ENCODE assay signal across 1 cellular context in the genomic region with DNA sequence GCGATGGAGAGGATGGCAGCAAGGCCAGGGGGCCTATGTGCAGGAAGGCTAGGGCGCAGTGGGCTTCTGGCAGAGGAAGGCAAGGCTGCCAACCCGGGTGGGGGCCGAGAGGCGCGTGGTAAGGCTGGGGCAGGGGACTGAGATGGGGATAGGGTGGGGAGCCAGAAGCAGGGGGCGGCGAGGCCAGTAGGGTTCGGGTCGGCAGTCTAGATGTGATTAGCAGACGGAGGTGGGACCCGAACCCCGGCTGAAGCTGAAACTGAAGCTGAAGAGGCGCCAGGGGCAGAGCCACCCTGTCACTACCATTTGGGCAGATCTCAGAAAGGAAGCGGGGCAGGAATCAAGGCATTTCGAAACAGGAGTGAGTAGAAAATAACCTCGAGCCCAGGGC.
TF ChIP-seq lines count a peak whose summit lies in the region.

No MANE protein-coding gene starts in this region.

TF ChIP-seq in GM23338, 12 proteins besides CTCF, POLR2A, EP300 and RAD21 (continued from another document):
- TF ChIP-seq, protein P1, sequence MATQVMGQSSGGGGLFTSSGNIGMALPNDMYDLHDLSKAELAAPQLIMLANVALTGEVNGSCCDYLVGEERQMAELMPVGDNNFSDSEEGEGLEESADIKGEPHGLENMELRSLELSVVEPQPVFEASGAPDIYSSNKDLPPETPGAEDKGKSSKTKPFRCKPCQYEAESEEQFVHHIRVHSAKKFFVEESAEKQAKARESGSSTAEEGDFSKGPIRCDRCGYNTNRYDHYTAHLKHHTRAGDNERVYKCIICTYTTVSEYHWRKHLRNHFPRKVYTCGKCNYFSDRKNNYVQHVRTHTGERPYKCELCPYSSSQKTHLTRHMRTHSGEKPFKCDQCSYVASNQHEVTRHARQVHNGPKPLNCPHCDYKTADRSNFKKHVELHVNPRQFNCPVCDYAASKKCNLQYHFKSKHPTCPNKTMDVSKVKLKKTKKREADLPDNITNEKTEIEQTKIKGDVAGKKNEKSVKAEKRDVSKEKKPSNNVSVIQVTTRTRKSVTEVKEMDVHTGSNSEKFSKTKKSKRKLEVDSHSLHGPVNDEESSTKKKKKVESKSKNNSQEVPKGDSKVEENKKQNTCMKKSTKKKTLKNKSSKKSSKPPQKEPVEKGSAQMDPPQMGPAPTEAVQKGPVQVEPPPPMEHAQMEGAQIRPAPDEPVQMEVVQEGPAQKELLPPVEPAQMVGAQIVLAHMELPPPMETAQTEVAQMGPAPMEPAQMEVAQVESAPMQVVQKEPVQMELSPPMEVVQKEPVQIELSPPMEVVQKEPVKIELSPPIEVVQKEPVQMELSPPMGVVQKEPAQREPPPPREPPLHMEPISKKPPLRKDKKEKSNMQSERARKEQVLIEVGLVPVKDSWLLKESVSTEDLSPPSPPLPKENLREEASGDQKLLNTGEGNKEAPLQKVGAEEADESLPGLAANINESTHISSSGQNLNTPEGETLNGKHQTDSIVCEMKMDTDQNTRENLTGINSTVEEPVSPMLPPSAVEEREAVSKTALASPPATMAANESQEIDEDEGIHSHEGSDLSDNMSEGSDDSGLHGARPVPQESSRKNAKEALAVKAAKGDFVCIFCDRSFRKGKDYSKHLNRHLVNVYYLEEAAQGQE (IDR thresholded peaks at IDR 0.05; ENCODE audit: unreplicated experiment) = no peak
- TF ChIP-seq, protein P2, sequence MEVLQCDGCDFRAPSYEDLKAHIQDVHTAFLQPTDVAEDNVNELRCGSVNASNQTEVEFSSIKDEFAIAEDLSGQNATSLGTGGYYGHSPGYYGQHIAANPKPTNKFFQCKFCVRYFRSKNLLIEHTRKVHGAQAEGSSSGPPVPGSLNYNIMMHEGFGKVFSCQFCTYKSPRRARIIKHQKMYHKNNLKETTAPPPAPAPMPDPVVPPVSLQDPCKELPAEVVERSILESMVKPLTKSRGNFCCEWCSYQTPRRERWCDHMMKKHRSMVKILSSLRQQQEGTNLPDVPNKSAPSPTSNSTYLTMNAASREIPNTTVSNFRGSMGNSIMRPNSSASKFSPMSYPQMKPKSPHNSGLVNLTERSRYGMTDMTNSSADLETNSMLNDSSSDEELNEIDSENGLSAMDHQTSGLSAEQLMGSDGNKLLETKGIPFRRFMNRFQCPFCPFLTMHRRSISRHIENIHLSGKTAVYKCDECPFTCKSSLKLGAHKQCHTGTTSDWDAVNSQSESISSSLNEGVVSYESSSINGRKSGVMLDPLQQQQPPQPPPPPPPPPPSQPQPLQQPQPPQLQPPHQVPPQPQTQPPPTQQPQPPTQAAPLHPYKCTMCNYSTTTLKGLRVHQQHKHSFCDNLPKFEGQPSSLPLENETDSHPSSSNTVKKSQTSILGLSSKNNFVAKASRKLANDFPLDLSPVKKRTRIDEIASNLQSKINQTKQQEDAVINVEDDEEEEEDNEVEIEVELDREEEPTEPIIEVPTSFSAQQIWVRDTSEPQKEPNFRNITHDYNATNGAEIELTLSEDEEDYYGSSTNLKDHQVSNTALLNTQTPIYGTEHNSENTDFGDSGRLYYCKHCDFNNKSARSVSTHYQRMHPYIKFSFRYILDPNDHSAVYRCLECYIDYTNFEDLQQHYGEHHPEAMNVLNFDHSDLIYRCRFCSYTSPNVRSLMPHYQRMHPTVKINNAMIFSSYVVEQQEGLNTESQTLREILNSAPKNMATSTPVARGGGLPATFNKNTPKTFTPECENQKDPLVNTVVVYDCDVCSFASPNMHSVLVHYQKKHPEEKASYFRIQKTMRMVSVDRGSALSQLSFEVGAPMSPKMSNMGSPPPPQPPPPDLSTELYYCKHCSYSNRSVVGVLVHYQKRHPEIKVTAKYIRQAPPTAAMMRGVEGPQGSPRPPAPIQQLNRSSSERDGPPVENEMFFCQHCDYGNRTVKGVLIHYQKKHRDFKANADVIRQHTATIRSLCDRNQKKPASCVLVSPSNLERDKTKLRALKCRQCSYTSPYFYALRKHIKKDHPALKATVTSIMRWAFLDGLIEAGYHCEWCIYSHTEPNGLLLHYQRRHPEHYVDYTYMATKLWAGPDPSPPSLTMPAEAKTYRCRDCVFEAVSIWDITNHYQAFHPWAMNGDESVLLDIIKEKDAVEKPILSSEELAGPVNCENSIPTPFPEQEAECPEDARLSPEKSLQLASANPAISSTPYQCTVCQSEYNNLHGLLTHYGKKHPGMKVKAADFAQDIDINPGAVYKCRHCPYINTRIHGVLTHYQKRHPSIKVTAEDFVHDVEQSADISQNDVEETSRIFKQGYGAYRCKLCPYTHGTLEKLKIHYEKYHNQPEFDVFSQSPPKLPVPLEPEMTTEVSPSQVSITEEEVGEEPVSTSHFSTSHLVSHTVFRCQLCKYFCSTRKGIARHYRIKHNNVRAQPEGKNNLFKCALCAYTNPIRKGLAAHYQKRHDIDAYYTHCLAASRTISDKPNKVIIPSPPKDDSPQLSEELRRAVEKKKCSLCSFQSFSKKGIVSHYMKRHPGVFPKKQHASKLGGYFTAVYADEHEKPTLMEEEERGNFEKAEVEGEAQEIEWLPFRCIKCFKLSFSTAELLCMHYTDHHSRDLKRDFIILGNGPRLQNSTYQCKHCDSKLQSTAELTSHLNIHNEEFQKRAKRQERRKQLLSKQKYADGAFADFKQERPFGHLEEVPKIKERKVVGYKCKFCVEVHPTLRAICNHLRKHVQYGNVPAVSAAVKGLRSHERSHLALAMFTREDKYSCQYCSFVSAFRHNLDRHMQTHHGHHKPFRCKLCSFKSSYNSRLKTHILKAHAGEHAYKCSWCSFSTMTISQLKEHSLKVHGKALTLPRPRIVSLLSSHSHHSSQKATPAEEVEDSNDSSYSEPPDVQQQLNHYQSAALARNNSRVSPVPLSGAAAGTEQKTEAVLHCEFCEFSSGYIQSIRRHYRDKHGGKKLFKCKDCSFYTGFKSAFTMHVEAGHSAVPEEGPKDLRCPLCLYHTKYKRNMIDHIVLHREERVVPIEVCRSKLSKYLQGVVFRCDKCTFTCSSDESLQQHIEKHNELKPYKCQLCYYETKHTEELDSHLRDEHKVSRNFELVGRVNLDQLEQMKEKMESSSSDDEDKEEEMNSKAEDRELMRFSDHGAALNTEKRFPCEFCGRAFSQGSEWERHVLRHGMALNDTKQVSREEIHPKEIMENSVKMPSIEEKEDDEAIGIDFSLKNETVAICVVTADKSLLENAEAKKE (CRISPR knock-in tag; IDR thresholded peaks at IDR 0.05) = no peak
- no peak for TF ChIP-seq EZH2phosphoT487 (IDR thresholded peaks at IDR 0.05; ENCODE audit: unreplicated experiment)
- TF ChIP-seq EZH2 (IDR thresholded peaks at IDR 0.05; ENCODE audit: low read depth, unreplicated experiment) = no peak
- TF ChIP-seq ZNF331 (CRISPR knock-in tag; IDR thresholded peaks at IDR 0.05; ENCODE audit: low read depth) = no peak
